ENCODE assay signal across 16 cellular contexts in the genomic region with DNA sequence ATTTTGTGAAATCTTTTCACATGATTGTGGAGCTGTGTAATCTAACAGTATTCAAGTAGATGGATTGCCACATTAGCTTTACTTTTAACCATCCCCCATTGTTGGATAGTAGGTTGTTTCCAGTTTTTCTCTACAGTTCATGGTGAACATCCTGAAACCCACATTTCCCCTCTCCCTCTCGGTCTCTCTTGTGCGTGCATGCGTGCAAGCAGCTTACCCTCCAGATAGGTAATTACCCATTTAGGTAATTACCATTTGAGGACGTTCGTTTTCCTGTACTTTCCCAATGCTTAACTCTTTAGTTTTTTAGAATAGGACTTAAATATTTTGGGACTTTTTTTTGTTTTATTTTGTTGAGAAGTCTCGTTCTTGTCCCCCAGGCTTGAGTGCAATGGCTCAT.
"Had no signal": no experiment of that assay in that cellular context is flagged by ENCODE, and none has a peak within 500 bp of the region (broad histone marks: within the 10 kb centered on the region; RNA-seq: fewer than 3 reads in every experiment).

No MANE protein-coding gene starts in this region.

- H3K27ac ChIP-seq: esophagus squamous epithelium, gastroesophageal sphincter, psoas muscle, right lobe of liver, suprapubic skin, thyroid gland had no signal

- H3K4me3 ChIP-seq: esophagus squamous epithelium, gastroesophageal sphincter, psoas muscle, right lobe of liver, suprapubic skin, thyroid gland had no signal

- DNase-seq: dermis blood vessel endothelial cell; esophagus squamous epithelium; glutamatergic neuron; immature natural killer cell; left ventricle myocardium superior; naive thymus-derived CD4-positive, alpha-beta T cell; nephron progenitor cell; psoas muscle; retina; right lobe of liver; stimulated activated CD4-positive, alpha-beta T cell treated with anti-CD3 and anti-CD28 coated beads, Interleukin-4, amount 100 ng/mL, for 1 hour; stimulated activated CD8-positive, alpha-beta memory T cell treated with anti-CD3 and anti-CD28 coated beads, Interleukin-4, amount 100 ng/mL, for 48 hours; stimulated activated naive CD8-positive, alpha-beta T cell treated with anti-CD3 and anti-CD28 coated beads, Interleukin-15, Interleukin-2, amounts not matched to agents 100 U/mL and 50 U/mL, for 24 hours; thyroid gland had no signal

- H3K36me3 ChIP-seq: esophagus squamous epithelium, gastroesophageal sphincter, right lobe of liver, suprapubic skin, thyroid gland had no signal

- H3K27me3 ChIP-seq: esophagus squamous epithelium, gastroesophageal sphincter, right lobe of liver, suprapubic skin, thyroid gland had no signal

- H3K9me3 ChIP-seq: psoas muscle, right lobe of liver, suprapubic skin, thyroid gland had no signal

- H3K4me1 ChIP-seq: esophagus squamous epithelium, suprapubic skin had no signal
